15 cellular contexts compared by ENCODE assay signal in genomic region chr5:91535508-91535907, GRCh38.
A peak's percentile ranks its signal among the peaks of the same experiment; 100 is the strongest.
DNase-seq lines count a peak whose midpoint lies in the region; ATAC-seq, FAIRE-seq and TF ChIP-seq lines count a peak whose summit lies in the region.
"Had no signal": no experiment of that assay in that cellular context is flagged by ENCODE, and none has a peak within 500 bp of the region (broad histone marks: within the 10 kb centered on the region; RNA-seq: fewer than 3 reads in every experiment).

No MANE protein-coding gene starts in this region.

- no peak overlapping the region for H3K27ac ChIP-seq in GM23338 (ENCODE audit: low read depth)
- H3K27ac ChIP-seq in SK-N-MC, result peak overlapping the region; percentile 83
- H3K27ac ChIP-seq in fibroblast of lung (ENCODE audit: insufficient read depth, low read length), result no peak overlapping the region
- H3K27ac ChIP-seq in neuronal stem cell (replicated peaks; ENCODE audit: low read length), result no peak overlapping the region
- no peak overlapping the region for H3K27ac ChIP-seq in mammary epithelial cell (ENCODE audit: insufficient read depth, low read depth, low read length)
- H3K27ac ChIP-seq: BLaER1 treated with 17β-estradiol and CSF1 and Interleukin-3, amounts not matched to agents 10 nM and 100 nM; HL-60 had no signal

- TF ChIP-seq CTCF in GM23338 (conservative IDR thresholded peaks at IDR 0.05; ENCODE audit: low read depth in 2 of 2), result no peak
- TF ChIP-seq CTCF in fibroblast of lung (conservative IDR thresholded peaks at IDR 0.05 in 1 of 2, IDR thresholded peaks at IDR 0.05 in 1 of 2; ENCODE audit: low read depth in 1 of 2, low read length in 2 of 2), result no peak
- no peak for TF ChIP-seq CTCF in mammary epithelial cell (conservative IDR thresholded peaks at IDR 0.05 in 1 of 2, IDR thresholded peaks at IDR 0.05 in 1 of 2; ENCODE audit: extremely low read depth in 1 of 2, insufficient read depth in 1 of 2, low read depth in 1 of 2, low read length in 2 of 2)

- H3K27me3 ChIP-seq in GM23338 (ENCODE audit: insufficient read depth) (no peaks in the 10 kb centered on the region), fibroblast of lung (ENCODE audit: control insufficient read depth, insufficient read depth, low read length) (no peaks in the 10 kb centered on the region), neuronal stem cell (ENCODE audit: control insufficient read depth in 3 of 3, insufficient read depth in 3 of 3, low read depth in 1 of 3, low read length in 3 of 3) (no peaks in the 10 kb centered on the region), mammary epithelial cell (ENCODE audit: insufficient read depth, low read length) (no peaks in the 10 kb centered on the region)
- H3K27me3 ChIP-seq: BLaER1 treated with 17β-estradiol and CSF1 and Interleukin-3, amounts not matched to agents 10 nM and 100 nM had no signal

- no peaks in the 10 kb centered on the region for H3K36me3 ChIP-seq in GM23338 (ENCODE audit: insufficient read depth)
- no peaks in the 10 kb centered on the region for H3K36me3 ChIP-seq in SK-N-MC (ENCODE audit: insufficient read depth, low read length)
- H3K36me3 ChIP-seq in fibroblast of lung (ENCODE audit: control insufficient read depth, insufficient read depth, low read length), result no peaks in the 10 kb centered on the region
- H3K36me3 ChIP-seq in neuronal stem cell (replicated peaks in 1 of 2; ENCODE audit: control insufficient read depth in 2 of 2, insufficient read depth in 2 of 2, low read length in 2 of 2), result no peaks in the 10 kb centered on the region
- H3K36me3 ChIP-seq in mammary epithelial cell (ENCODE audit: insufficient read depth, low read length), result no peaks in the 10 kb centered on the region
- H3K36me3 ChIP-seq: BLaER1 treated with 17β-estradiol and CSF1 and Interleukin-3, amounts not matched to agents 10 nM and 100 nM had no signal

- H3K79me2 ChIP-seq in GM23338 (replicated peaks; ENCODE audit: insufficient read depth) (no peaks in the 10 kb centered on the region), fibroblast of lung (ENCODE audit: control insufficient read depth, insufficient read depth, low read length) (no peaks in the 10 kb centered on the region), mammary epithelial cell (ENCODE audit: insufficient read depth, low read length) (no peaks in the 10 kb centered on the region)

- H4K91ac ChIP-seq in neuronal stem cell (ENCODE audit: low read depth, low read length, poor library complexity), result no peak overlapping the region

- no peak overlapping the region for H4K8ac ChIP-seq in neuronal stem cell (ENCODE audit: low read depth, low read length)

- no peak overlapping the region for H2BK5ac ChIP-seq in neuronal stem cell (ENCODE audit: low read length)

- H3K4me3 ChIP-seq in GM23338 (no peak overlapping the region), SK-N-MC (peak overlapping the region; percentile 66), fibroblast of lung (replicated peaks in 1 of 4; ENCODE audit: control extremely low read depth in 1 of 4, insufficient read depth in 1 of 4, low read depth in 3 of 4, low read length in 4 of 4) (no peak overlapping the region), neuronal stem cell (ENCODE audit: low read length in 2 of 2) (no peak overlapping the region), mammary epithelial cell (replicated peaks in 1 of 3; ENCODE audit: insufficient read depth in 1 of 3, low read depth in 2 of 3, low read length in 3 of 3) (no peak overlapping the region)
- H3K4me3 ChIP-seq: BLaER1 treated with 17β-estradiol and CSF1 and Interleukin-3, amounts not matched to agents 10 nM and 100 nM; GM12878 had no signal

- no peak overlapping the region for H3K4ac ChIP-seq in neuronal stem cell (ENCODE audit: low read length)

- no peaks in the 10 kb centered on the region for H3K9me3 ChIP-seq in SK-N-MC (ENCODE audit: low read depth, low read length)
- H3K9me3 ChIP-seq in fibroblast of lung (ENCODE audit: control insufficient read depth, insufficient read depth, low read depth, low read length), result no peaks in the 10 kb centered on the region
- H3K9me3 ChIP-seq in neuronal stem cell (replicated peaks in 1 of 2; ENCODE audit: control insufficient read depth in 2 of 2, insufficient read depth in 1 of 2, low read depth in 1 of 2, low read length in 2 of 2), result no peaks in the 10 kb centered on the region
- H3K9me3 ChIP-seq in mammary epithelial cell (replicated peaks; ENCODE audit: insufficient read depth, low read length), result no peaks in the 10 kb centered on the region

- no peaks in the 10 kb centered on the region for H3K36me3 Mint-ChIP-seq in GM23338 (ENCODE audit: low read depth)
- H3K36me3 Mint-ChIP-seq: CD4-positive, CD25-positive, alpha-beta regulatory T cell had no signal

- H3K14ac ChIP-seq in neuronal stem cell (ENCODE audit: low read length), result no peak overlapping the region

- intact Hi-C loops in mammary epithelial cell (cut with micrococcal nuclease), result no loop called here

- H3K27me3 Mint-ChIP-seq in GM23338 (ENCODE audit: insufficient read depth, low read depth, poor library complexity), result no peaks in the 10 kb centered on the region
- H3K27me3 Mint-ChIP-seq: CD4-positive, CD25-positive, alpha-beta regulatory T cell had no signal

- FAIRE-seq in GM19239 (lab: Jason Lieb, UNC), result no peak
- FAIRE-seq: GM12878, H54 had no signal

- dilution Hi-C loops in mammary epithelial cell (cut with HindIII; ENCODE audit: low sequenced_read_pairs), result no loop called here

- H4K20me1 ChIP-seq in GM23338 (replicated peaks; ENCODE audit: insufficient read depth), result no peaks in the 10 kb centered on the region
- no peaks in the 10 kb centered on the region for H4K20me1 ChIP-seq in fibroblast of lung (ENCODE audit: control insufficient read depth, extremely low read depth, insufficient read depth, low read length)
- no peaks in the 10 kb centered on the region for H4K20me1 ChIP-seq in mammary epithelial cell (ENCODE audit: insufficient read depth, low read length)
- H4K20me1 ChIP-seq: BLaER1 treated with 17β-estradiol and CSF1 and Interleukin-3, amounts not matched to agents 10 nM and 100 nM had no signal

- H3K9me2 ChIP-seq in GM23338 (ENCODE audit: insufficient read depth), result no peaks in the 10 kb centered on the region

- H3K79me1 ChIP-seq in neuronal stem cell (ENCODE audit: low read depth, low read length), result no peaks in the 10 kb centered on the region

- no peak overlapping the region for H3K18ac ChIP-seq in neuronal stem cell (ENCODE audit: low read length)

- H3K4me1 Mint-ChIP-seq in GM23338, result peaks cover 12% of the 10 kb centered on the region

- DNase-seq in GM23338 (ENCODE audit: low spot score) (peak; percentile 6), SK-N-MC (ENCODE audit: low read depth, low spot score) (no peak), fibroblast of lung (ENCODE audit: low read depth in 2 of 2) (peak in 1 of 2 donors; percentile 9), neuronal stem cell (ENCODE audit: low spot score) (no peak), GM19239 (ENCODE audit: insufficient read length, low spot score) (no peak), mammary epithelial cell (no peak)
- DNase-seq: ACHN; CD4-positive, CD25-positive, alpha-beta regulatory T cell; DMS79 had no signal

- no peak overlapping the region for H2AK5ac ChIP-seq in neuronal stem cell (ENCODE audit: low read depth, low read length)

- peak overlapping the region; percentile 62 for H3K9ac ChIP-seq in SK-N-MC (ENCODE audit: insufficient read length)
- H3K9ac ChIP-seq in fibroblast of lung (ENCODE audit: insufficient read depth, low read length), result no peak overlapping the region
- no peak overlapping the region for H3K9ac ChIP-seq in neuronal stem cell (ENCODE audit: low read depth, low read length, poor library complexity)
- no peak overlapping the region for H3K9ac ChIP-seq in mammary epithelial cell (ENCODE audit: insufficient read depth, low read length)
- H3K9ac ChIP-seq: BLaER1 treated with 17β-estradiol and CSF1 and Interleukin-3, amounts not matched to agents 10 nM and 100 nM had no signal

- no CpG with 5 or more reads among the region's 2 CpGs for whole genome bisulfite sequencing in neuronal stem cell (ENCODE audit: extremely low coverage in 2 of 2, insufficient read length in 2 of 2, insufficient replicate concordance in 1 of 2), 2 donors
- WGBS in mammary epithelial cell (ENCODE audit: low coverage, missing lambda C conversion rate), result 50% methylated on average over 2 of the region's 2 CpGs

- no peak overlapping the region for H2AFZ ChIP-seq in GM23338
- no peak overlapping the region for H2AFZ ChIP-seq in fibroblast of lung (ENCODE audit: low read length)
- H2AFZ ChIP-seq in neuronal stem cell (ENCODE audit: low read length), result peak overlapping the region; percentile 42
- H2AFZ ChIP-seq in mammary epithelial cell (ENCODE audit: low read depth, low read length), result no peak overlapping the region

- no peak overlapping the region for H3K23ac ChIP-seq in neuronal stem cell (ENCODE audit: low read depth, low read length, poor library complexity)

- H2BK12ac ChIP-seq in neuronal stem cell (ENCODE audit: low read length), result no peak overlapping the region

- in situ Hi-C loops in mammary epithelial cell (cut with MboI; ENCODE audit: low sequenced_read_pairs in 2 of 2), result no loop called here

- H3K4me2 ChIP-seq in GM23338, result no peak overlapping the region
- H3K4me2 ChIP-seq in fibroblast of lung (ENCODE audit: extremely low read depth, insufficient read depth, low read length), result peak overlapping the region; percentile 8
- H3K4me2 ChIP-seq in neuronal stem cell (ENCODE audit: insufficient read depth, low read length, poor library complexity, severe bottlenecking), result no peak overlapping the region
- H3K4me2 ChIP-seq in mammary epithelial cell (ENCODE audit: insufficient read depth, low read depth, low read length), result no peak overlapping the region
- H3K4me2 ChIP-seq: BLaER1 treated with 17β-estradiol and CSF1 and Interleukin-3, amounts not matched to agents 10 nM and 100 nM had no signal

- no peaks in the 10 kb centered on the region for H3K9me3 Mint-ChIP-seq in GM23338

- BruUV-seq in mammary epithelial cell (replicated peaks; lab: Mats Ljungman, UMichigan), result no TSS peak

- H3K27ac Mint-ChIP-seq in GM23338, result no peak overlapping the region
- H3K27ac Mint-ChIP-seq: CD4-positive, CD25-positive, alpha-beta regulatory T cell had no signal

- H2BK120ac ChIP-seq in neuronal stem cell (ENCODE audit: low read depth, low read length), result no peak overlapping the region

- no peak overlapping the region for H2BK15ac ChIP-seq in neuronal stem cell (ENCODE audit: low read length)

- H3K4me1 ChIP-seq in GM23338 (ENCODE audit: insufficient read depth), result peaks cover 5% of the 10 kb centered on the region
- no peaks in the 10 kb centered on the region for H3K4me1 ChIP-seq in fibroblast of lung (ENCODE audit: control insufficient read depth, extremely low read depth, insufficient read depth, low read length)
- peaks cover 0 to 9% of the 10 kb centered on the region in 2 donors for H3K4me1 ChIP-seq in neuronal stem cell (ENCODE audit: control insufficient read depth in 2 of 2, insufficient read depth in 1 of 2, low read depth in 1 of 2, low read length in 2 of 2)
- H3K4me1 ChIP-seq in mammary epithelial cell (ENCODE audit: insufficient read depth, low read length), result no peaks in the 10 kb centered on the region
- H3K4me1 ChIP-seq: BLaER1 treated with 17β-estradiol and CSF1 and Interleukin-3, amounts not matched to agents 10 nM and 100 nM had no signal

- CTCF ChIA-PET in mammary epithelial cell (lab: Charles Lee; ENCODE audit: low non-redundant PET), result no interaction called here

- ATAC-seq in GM23338, result no peak
- ATAC-seq in GM21825 (IDR thresholded peaks at IDR 0.05; ENCODE audit: unreplicated experiment), result no peak
- ATAC-seq: GM12878, HCT116 had no signal

- no peaks in the 10 kb centered on the region for H3F3A ChIP-seq in GM23338 (replicated peaks; ENCODE audit: low read depth)

- no peak overlapping the region for H3K4me3 Mint-ChIP-seq in GM23338
- H3K4me3 Mint-ChIP-seq: CD4-positive, CD25-positive, alpha-beta regulatory T cell had no signal
